In genomic region chr4:775485-775884, GRCh38 we compare ENCODE assay signal across 3 cellular contexts. TPM values are rescaled to one million over a fixed set of nuclear protein-coding genes. Genes with fewer than 3 reads are reported as not detected.
"Had no signal": no experiment of that assay in that cellular context is flagged by ENCODE, and none has a peak within 500 bp of the region (broad histone marks: within the 10 kb centered on the region; RNA-seq: fewer than 3 reads in every experiment).

No MANE protein-coding gene starts in this region.

RNA-seq across cellular contexts. Expression of gene CPLX1, which starts 50.4 kb away (rescaled TPM):
- total RNA-seq: activated CD8-positive, alpha-beta T cell treated with anti-CD3 and anti-CD28 coated beads for 36 hours; bronchial epithelial cell; lung microvascular endothelial cell had no signal
